In genomic region chr6:136685540-136686108, GRCh38 we compare ENCODE assay signal across 19 cellular contexts.
DNase-seq lines count a peak whose midpoint lies in the region; ATAC-seq and TF ChIP-seq lines count a peak whose summit lies in the region.
"Had no signal": no experiment of that assay in that cellular context is flagged by ENCODE, and none has a peak within 500 bp of the region (broad histone marks: within the 10 kb centered on the region; RNA-seq: fewer than 3 reads in every experiment).

No MANE protein-coding gene starts in this region.

- no peak for TF ChIP-seq POLR2A in body of pancreas (IDR thresholded peaks at IDR 0.05)

- in situ Hi-C loops in Caki2 (cut with HindIII; ENCODE audit: low pct_unique_long_range_greater_than_20kb, low sequenced_read_pairs), result no loop called here
- in situ Hi-C loops in GM13976 (cut with MboI; ENCODE audit: low sequenced_read_pairs, unreplicated experiment), result no loop called here

- H3K9me3 ChIP-seq in body of pancreas, result peaks cover 0 to 4% (median 0%) of the 10 kb centered on the region in 3 donors
- H3K9me3 ChIP-seq: neutrophil, upper lobe of left lung had no signal

- H3K4me3 ChIP-seq in body of pancreas, result no peak overlapping the region
- H3K4me3 ChIP-seq: upper lobe of left lung had no signal

- peaks cover 38% of the 10 kb centered on the region for H3K4me1 ChIP-seq in body of pancreas
- H3K4me1 ChIP-seq: upper lobe of left lung had no signal

- intact Hi-C loops in body of pancreas (cut with DNase I), result no loop called here

- H3K27ac ChIP-seq in body of pancreas, result peak overlapping the region; percentile 28 to 78 (median 64)
- H3K27ac ChIP-seq: neutrophil, upper lobe of left lung had no signal

- peak; percentile 27 for DNase-seq in Caki2 (ENCODE audit: low read depth)
- peak; percentile 28 for DNase-seq in NCI-H226
- DNase-seq in body of pancreas, result peak in 1 of 4 donors; percentile 24
- DNase-seq in kidney tubule cell (ENCODE audit: low spot score), result peak; percentile 82
- DNase-seq in GM13976 (ENCODE audit: low spot score), result no peak
- no peak for DNase-seq in NCI-H1436 (lab: John Stamatoyannopoulos, UW)
- DNase-seq in stimulated activated CD4-positive, alpha-beta T cell treated with anti-CD3 and anti-CD28 coated beads, Interleukin-2, amount 100 ng/mL, for 48 hours, result no peak
- DNase-seq: activated CD8-positive, alpha-beta T cell treated with anti-CD3 and anti-CD28 coated beads, Interleukin-2, amount 10 ng/mL, durations not matched to agents 7 days and 5 days; DMS79 treated with DMSO at 0.1 percent for 48 hours; GOT3; kidney; MM.1S; NCI-H1436 treated with DMSO at 0.1 percent for 48 hours; NCI-H524 treated with DMSO at 0.1 percent for 48 hours; retina; stimulated activated naive CD8-positive, alpha-beta T cell treated with anti-CD3 and anti-CD28 coated beads, Interleukin-15, amount 100 ng/mL, for 72 hours; upper lobe of left lung had no signal

- peaks cover 0 to 2% of the 10 kb centered on the region in 2 donors for H3K36me3 ChIP-seq in body of pancreas (replicated peaks in 1 of 2; ENCODE audit: insufficient read depth in 1 of 2, low read depth in 2 of 2)

- 35 to 40% methylated on average over 2 of the region's 2 CpGs for WGBS in body of pancreas, 2 donors

- TF ChIP-seq CTCF in body of pancreas (IDR thresholded peaks at IDR 0.05), result no peak
- no peak for TF ChIP-seq CTCF in GM13976 (IDR thresholded peaks at IDR 0.05; ENCODE audit: borderline replicate concordance, control extremely low read depth, extremely low read depth, insufficient read depth, missing control alignments)

- ATAC-seq in body of pancreas (peak; percentile 65), HG03045 (IDR thresholded peaks at IDR 0.05; ENCODE audit: unreplicated experiment) (no peak)
- ATAC-seq: activated CD8-positive, alpha-beta T cell treated with anti-CD3 and anti-CD28 coated beads, Interleukin-2, amount 10 ng/mL, durations not matched to agents 7 days and 5 days; stimulated activated naive CD8-positive, alpha-beta T cell treated with anti-CD3 and anti-CD28 coated beads, Interleukin-15, amount 100 ng/mL, for 72 hours had no signal

- H3K27me3 ChIP-seq in body of pancreas, result no peaks in the 10 kb centered on the region
- H3K27me3 ChIP-seq: neutrophil, upper lobe of left lung had no signal

Comparison
In these comparisons a context has a peak if more than half of its experiments do, and no peak if none do; other contexts are left out.
1. DNase-seq: peak in Caki2 (single experiment), NCI-H226 (single experiment) and kidney tubule cell (single experiment); none in GM13976 (single experiment), NCI-H1436 (single experiment) and stimulated activated CD4-positive, alpha-beta T cell treated with anti-CD3 and anti-CD28 coated beads, Interleukin-2, amount 100 ng/mL, for 48 hours (0 of 2).